Comparison of ENCODE assay signal across 23 cellular contexts in genomic region chr4:162457071-162457865, GRCh38.
"Had no signal": no experiment of that assay in that cellular context is flagged by ENCODE, and none has a peak within 500 bp of the region (broad histone marks: within the 10 kb centered on the region; RNA-seq: fewer than 3 reads in every experiment).

No MANE protein-coding gene starts in this region.

- H3K27ac ChIP-seq: brain microvascular endothelial cell, coronary artery, esophagus muscularis mucosa, thyroid gland, VCaP had no signal

- H3K27ac Mint-ChIP-seq: activated naive CD4-positive, alpha-beta T cell treated with anti-CD3 and anti-CD28 coated beads, Interleukin-2, amount 10 ng/mL, durations not matched to agents 7 days and 5 days; activated naive CD8-positive, alpha-beta T cell treated with anti-CD3 and anti-CD28 coated beads, Interleukin-2, amount 50 U/mL, for 24 hours; nephron progenitor cell had no signal

- H3K27me3 Mint-ChIP-seq: activated naive CD4-positive, alpha-beta T cell treated with anti-CD3 and anti-CD28 coated beads, Interleukin-2, amount 10 ng/mL, durations not matched to agents 7 days and 5 days; activated naive CD8-positive, alpha-beta T cell treated with anti-CD3 and anti-CD28 coated beads, Interleukin-2, amount 50 U/mL, for 24 hours had no signal

- H3K9me3 Mint-ChIP-seq: activated naive CD4-positive, alpha-beta T cell treated with anti-CD3 and anti-CD28 coated beads, Interleukin-2, amount 10 ng/mL, durations not matched to agents 7 days and 5 days; nephron progenitor cell had no signal

- DNase-seq: activated CD4-positive, alpha-beta T cell treated with anti-CD3 and anti-CD28 coated beads, Interleukin-2, amount 50 U/mL, for 1 hour; activated CD4-positive, CD25-positive, alpha-beta regulatory T cell treated with anti-CD3 and anti-CD28 coated beads, Interleukin-2, amount 50 U/mL, for 72 hours; activated CD8-positive, alpha-beta memory T cell treated with anti-CD3 and anti-CD28 coated beads for 24 hours; activated CD8-positive, alpha-beta memory T cell treated with anti-CD3 and anti-CD28 coated beads, Interleukin-2, amount 50 U/mL, for 48 hours; activated effector memory CD4-positive, alpha-beta T cell treated with Interleukin-2 at 50 U/mL for 16 hours; activated naive CD4-positive, alpha-beta T cell treated with anti-CD3 and anti-CD28 coated beads, Interleukin-2, amount 10 ng/mL, durations not matched to agents 7 days and 5 days; activated naive CD8-positive, alpha-beta T cell treated with anti-CD3 and anti-CD28 coated beads, Interleukin-2, amount 50 U/mL, for 24 hours; activated T-cell treated with anti-CD3 and anti-CD28 coated beads, Interleukin-2, amount 50 U/mL, for 48 hours; aorta; brain microvascular endothelial cell; left cardiac atrium; midbrain; nephron progenitor cell; nucleus accumbens; stimulated activated CD4-positive, alpha-beta T cell treated with anti-CD3 and anti-CD28 coated beads, Interleukin-4, amount 100 ng/mL, for 4 hours; stimulated activated naive CD4-positive, alpha-beta T cell; thyroid gland had no signal

- H3K36me3 Mint-ChIP-seq: activated naive CD4-positive, alpha-beta T cell treated with anti-CD3 and anti-CD28 coated beads, Interleukin-2, amount 10 ng/mL, durations not matched to agents 7 days and 5 days had no signal

- H3K4me1 Mint-ChIP-seq: activated naive CD4-positive, alpha-beta T cell treated with anti-CD3 and anti-CD28 coated beads, Interleukin-2, amount 10 ng/mL, durations not matched to agents 7 days and 5 days; activated naive CD8-positive, alpha-beta T cell treated with anti-CD3 and anti-CD28 coated beads, Interleukin-2, amount 50 U/mL, for 24 hours; nephron progenitor cell had no signal

- ATAC-seq: activated naive CD8-positive, alpha-beta T cell treated with anti-CD3 and anti-CD28 coated beads, Interleukin-2, amount 50 U/mL, for 24 hours; left cardiac atrium; sciatic nerve had no signal

- H3K4me3 Mint-ChIP-seq: activated naive CD4-positive, alpha-beta T cell treated with anti-CD3 and anti-CD28 coated beads, Interleukin-2, amount 10 ng/mL, durations not matched to agents 7 days and 5 days; activated naive CD8-positive, alpha-beta T cell treated with anti-CD3 and anti-CD28 coated beads, Interleukin-2, amount 50 U/mL, for 24 hours; nephron progenitor cell had no signal

- H3K4me3 ChIP-seq: coronary artery, esophagus muscularis mucosa, lung, smooth muscle cell, thyroid gland had no signal
